ENCODE assay signal across 21 cellular contexts in the genomic region with DNA sequence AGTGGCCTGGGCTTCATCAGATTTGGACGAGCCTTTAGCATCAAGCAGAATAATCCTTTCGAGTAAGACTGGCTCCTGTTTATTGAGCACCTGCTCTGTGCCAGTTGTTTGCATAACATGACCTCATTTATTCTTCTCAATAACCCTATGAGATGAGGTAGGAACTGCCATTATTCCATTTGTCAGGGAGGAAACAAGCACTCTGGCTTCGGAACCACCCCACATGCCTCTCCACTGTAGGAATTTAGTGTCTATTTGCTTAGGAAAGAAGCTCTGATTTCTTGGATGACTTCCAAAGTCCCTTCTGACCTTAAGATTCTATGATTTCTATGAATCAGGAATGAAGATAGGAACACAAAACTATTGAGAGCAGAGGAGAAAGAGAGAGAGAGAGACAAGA. TPM values are rescaled to one million over a fixed set of nuclear protein-coding genes. Genes with fewer than 3 reads are reported as not detected.
DNase-seq lines count a peak whose midpoint lies in the region; ATAC-seq and TF ChIP-seq lines count a peak whose summit lies in the region.
"Had no signal": no experiment of that assay in that cellular context is flagged by ENCODE, and none has a peak within 500 bp of the region (broad histone marks: within the 10 kb centered on the region; RNA-seq: fewer than 3 reads in every experiment).

No MANE protein-coding gene starts in this region.

- H3K27me3 Mint-ChIP-seq in GM23338 (ENCODE audit: insufficient read depth, low read depth, poor library complexity): no peaks in the 10 kb centered on the region
- H3K27me3 Mint-ChIP-seq: IgD-negative memory B cell had no signal

- H3K27ac Mint-ChIP-seq in GM23338: no peak overlapping the region
- H3K27ac Mint-ChIP-seq: activated CD4-positive, alpha-beta T cell treated with anti-CD3 and anti-CD28 coated beads, Interleukin-2, amount 10 ng/mL, durations not matched to agents 7 days and 5 days; IgD-negative memory B cell; naive thymus-derived CD8-positive, alpha-beta T cell had no signal

- H3K4me2 ChIP-seq in GM23338: no peak overlapping the region

- 0 out of 2 replicates have a peak, but pooled peaks cover 10% of the 10 kb centered on the region for H3K79me2 ChIP-seq in GM23338 (replicated peaks; ENCODE audit: insufficient read depth)

- no peak overlapping the region for H2AFZ ChIP-seq in GM23338

- H3K9me2 ChIP-seq in GM23338 (ENCODE audit: insufficient read depth): no peaks in the 10 kb centered on the region

- DNase-seq in left ventricle myocardium inferior (no peak), left cardiac atrium (no peak), choroid plexus epithelial cell (ENCODE audit: low read depth) (peak; percentile 76), lung microvascular endothelial cell (ENCODE audit: low read depth in 2 of 2) (peak; percentile 58 to 72), breast epithelium (ENCODE audit: low spot score in 2 of 2) (no peak), AG08395 (ENCODE audit: low spot score) (no peak), GM23338 (ENCODE audit: low spot score) (no peak)
- DNase-seq: activated CD4-positive, alpha-beta T cell treated with anti-CD3 and anti-CD28 coated beads, Interleukin-2, amount 10 ng/mL, durations not matched to agents 7 days and 5 days; C1 segment of cervical spinal cord; DMS 273 treated with DMSO at 0.1 percent for 48 hours; gastrocnemius medialis; GOT3; lower lobe of right lung; MV-4-11; naive thymus-derived CD8-positive, alpha-beta T cell; NCI-H187 treated with DMSO at 0.1 percent for 48 hours; NCI-H446; stimulated activated CD8-positive, alpha-beta memory T cell treated with anti-CD3 and anti-CD28 coated beads, Interleukin-4, amount 100 ng/mL, for 48 hours; substantia nigra had no signal

- no peak for ATAC-seq in left cardiac atrium
- ATAC-seq in GM19328 (IDR thresholded peaks at IDR 0.05; ENCODE audit: unreplicated experiment): no peak
- no peak for ATAC-seq in GM23338
- ATAC-seq: gastrocnemius medialis; lower lobe of right lung; naive thymus-derived CD8-positive, alpha-beta T cell had no signal

- TF ChIP-seq POLR2A in breast epithelium (IDR thresholded peaks at IDR 0.05): no peak

- H3K36me3 ChIP-seq in left ventricle myocardium inferior (peaks cover 7% of the 10 kb centered on the region), breast epithelium (no peaks in the 10 kb centered on the region), GM23338 (ENCODE audit: insufficient read depth) (no peaks in the 10 kb centered on the region)
- H3K36me3 ChIP-seq: gastrocnemius medialis, lower lobe of right lung had no signal

- H3K4me3 ChIP-seq in left ventricle myocardium inferior (no peak overlapping the region), choroid plexus epithelial cell (ENCODE audit: low read depth, low read length) (no peak overlapping the region), breast epithelium (no peak overlapping the region), GM23338 (no peak overlapping the region)
- H3K4me3 ChIP-seq: gastrocnemius medialis, lower lobe of right lung had no signal

- H3K9me3 Mint-ChIP-seq in GM23338: no peaks in the 10 kb centered on the region
- H3K9me3 Mint-ChIP-seq: IgD-negative memory B cell had no signal

- H3K4me1 Mint-ChIP-seq in GM23338: no peaks in the 10 kb centered on the region
- H3K4me1 Mint-ChIP-seq: activated CD4-positive, alpha-beta T cell treated with anti-CD3 and anti-CD28 coated beads, Interleukin-2, amount 10 ng/mL, durations not matched to agents 7 days and 5 days; naive thymus-derived CD8-positive, alpha-beta T cell had no signal

- intact Hi-C loops in left ventricle myocardium inferior (cut with micrococcal nuclease): no loop called here
- intact Hi-C loops in left cardiac atrium (cut with DNase I): no loop called here
- intact Hi-C loops in breast epithelium (cut with DNase I; ENCODE audit: low total_unique reads): no loop called here

- no peaks in the 10 kb centered on the region for H4K20me1 ChIP-seq in GM23338 (replicated peaks; ENCODE audit: insufficient read depth)

- H3K36me3 Mint-ChIP-seq in GM23338 (ENCODE audit: low read depth): peaks cover 2% of the 10 kb centered on the region; the same call in 1 of the 3 replicates

- H3K27ac ChIP-seq in left ventricle myocardium inferior (replicated peaks) (peak overlapping the region; percentile 14), breast epithelium (no peak overlapping the region), GM23338 (ENCODE audit: low read depth) (no peak overlapping the region)
- H3K27ac ChIP-seq: lower lobe of right lung had no signal

- H3K27me3 ChIP-seq in left ventricle myocardium inferior (ENCODE audit: low read depth): no peaks in the 10 kb centered on the region
- no peaks in the 10 kb centered on the region for H3K27me3 ChIP-seq in breast epithelium
- H3K27me3 ChIP-seq in GM23338 (ENCODE audit: insufficient read depth): no peaks in the 10 kb centered on the region
- H3K27me3 ChIP-seq: gastrocnemius medialis had no signal

- H3K9me3 ChIP-seq in left ventricle myocardium inferior (replicated peaks): peaks cover under 1% of the 10 kb centered on the region
- H3K9me3 ChIP-seq in breast epithelium: no peaks in the 10 kb centered on the region
- H3K9me3 ChIP-seq: gastrocnemius medialis, lower lobe of right lung had no signal

- TF ChIP-seq CTCF in left ventricle myocardium inferior (IDR thresholded peaks at IDR 0.05; ENCODE audit: borderline replicate concordance): no peak
- no peak for TF ChIP-seq CTCF in choroid plexus epithelial cell (conservative IDR thresholded peaks at IDR 0.05; ENCODE audit: low read depth, low read length)
- no peak for TF ChIP-seq CTCF in breast epithelium (IDR thresholded peaks at IDR 0.05)
- no peak for TF ChIP-seq CTCF in GM23338 (conservative IDR thresholded peaks at IDR 0.05; ENCODE audit: low read depth in 2 of 2)

- H3F3A ChIP-seq in GM23338 (replicated peaks; ENCODE audit: low read depth): no peaks in the 10 kb centered on the region

- no peak overlapping the region for H3K4me3 Mint-ChIP-seq in GM23338
- H3K4me3 Mint-ChIP-seq: activated CD4-positive, alpha-beta T cell treated with anti-CD3 and anti-CD28 coated beads, Interleukin-2, amount 10 ng/mL, durations not matched to agents 7 days and 5 days; IgD-negative memory B cell; naive thymus-derived CD8-positive, alpha-beta T cell had no signal

- peaks cover 98% of the 10 kb centered on the region for H3K4me1 ChIP-seq in left ventricle myocardium inferior
- no peaks in the 10 kb centered on the region for H3K4me1 ChIP-seq in breast epithelium
- H3K4me1 ChIP-seq in GM23338 (ENCODE audit: insufficient read depth): no peaks in the 10 kb centered on the region

TF ChIP-seq in GM23338, 12 proteins besides CTCF, POLR2A, EP300 and RAD21 (continues in another document):
- TF ChIP-seq, protein P1, sequence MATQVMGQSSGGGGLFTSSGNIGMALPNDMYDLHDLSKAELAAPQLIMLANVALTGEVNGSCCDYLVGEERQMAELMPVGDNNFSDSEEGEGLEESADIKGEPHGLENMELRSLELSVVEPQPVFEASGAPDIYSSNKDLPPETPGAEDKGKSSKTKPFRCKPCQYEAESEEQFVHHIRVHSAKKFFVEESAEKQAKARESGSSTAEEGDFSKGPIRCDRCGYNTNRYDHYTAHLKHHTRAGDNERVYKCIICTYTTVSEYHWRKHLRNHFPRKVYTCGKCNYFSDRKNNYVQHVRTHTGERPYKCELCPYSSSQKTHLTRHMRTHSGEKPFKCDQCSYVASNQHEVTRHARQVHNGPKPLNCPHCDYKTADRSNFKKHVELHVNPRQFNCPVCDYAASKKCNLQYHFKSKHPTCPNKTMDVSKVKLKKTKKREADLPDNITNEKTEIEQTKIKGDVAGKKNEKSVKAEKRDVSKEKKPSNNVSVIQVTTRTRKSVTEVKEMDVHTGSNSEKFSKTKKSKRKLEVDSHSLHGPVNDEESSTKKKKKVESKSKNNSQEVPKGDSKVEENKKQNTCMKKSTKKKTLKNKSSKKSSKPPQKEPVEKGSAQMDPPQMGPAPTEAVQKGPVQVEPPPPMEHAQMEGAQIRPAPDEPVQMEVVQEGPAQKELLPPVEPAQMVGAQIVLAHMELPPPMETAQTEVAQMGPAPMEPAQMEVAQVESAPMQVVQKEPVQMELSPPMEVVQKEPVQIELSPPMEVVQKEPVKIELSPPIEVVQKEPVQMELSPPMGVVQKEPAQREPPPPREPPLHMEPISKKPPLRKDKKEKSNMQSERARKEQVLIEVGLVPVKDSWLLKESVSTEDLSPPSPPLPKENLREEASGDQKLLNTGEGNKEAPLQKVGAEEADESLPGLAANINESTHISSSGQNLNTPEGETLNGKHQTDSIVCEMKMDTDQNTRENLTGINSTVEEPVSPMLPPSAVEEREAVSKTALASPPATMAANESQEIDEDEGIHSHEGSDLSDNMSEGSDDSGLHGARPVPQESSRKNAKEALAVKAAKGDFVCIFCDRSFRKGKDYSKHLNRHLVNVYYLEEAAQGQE (IDR thresholded peaks at IDR 0.05; ENCODE audit: unreplicated experiment): no peak
- TF ChIP-seq JUNB (IDR thresholded peaks at IDR 0.05; ENCODE audit: unreplicated experiment): no peak
- no peak for TF ChIP-seq NANOG (IDR thresholded peaks at IDR 0.05; ENCODE audit: borderline replicate concordance)
- TF ChIP-seq, protein P2, sequence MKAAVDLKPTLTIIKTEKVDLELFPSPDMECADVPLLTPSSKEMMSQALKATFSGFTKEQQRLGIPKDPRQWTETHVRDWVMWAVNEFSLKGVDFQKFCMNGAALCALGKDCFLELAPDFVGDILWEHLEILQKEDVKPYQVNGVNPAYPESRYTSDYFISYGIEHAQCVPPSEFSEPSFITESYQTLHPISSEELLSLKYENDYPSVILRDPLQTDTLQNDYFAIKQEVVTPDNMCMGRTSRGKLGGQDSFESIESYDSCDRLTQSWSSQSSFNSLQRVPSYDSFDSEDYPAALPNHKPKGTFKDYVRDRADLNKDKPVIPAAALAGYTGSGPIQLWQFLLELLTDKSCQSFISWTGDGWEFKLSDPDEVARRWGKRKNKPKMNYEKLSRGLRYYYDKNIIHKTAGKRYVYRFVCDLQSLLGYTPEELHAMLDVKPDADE (IDR thresholded peaks at IDR 0.05): no peak
- no peak for TF ChIP-seq ZNF331 (CRISPR knock-in tag; IDR thresholded peaks at IDR 0.05; ENCODE audit: low read depth)
- TF ChIP-seq CREB1 (CRISPR knock-in tag; IDR thresholded peaks at IDR 0.05; ENCODE audit: low read depth): no peak

RNA-seq across cellular contexts. Expression of a gene that starts 11.0 kb away (rescaled TPM):
- total RNA-seq in left ventricle myocardium inferior (173 TPM), left cardiac atrium (100 to 1,000 TPM; 103 to 118 TPM), lung microvascular endothelial cell (19.6 and 43.5 TPM in 2 replicates), breast epithelium (10 to 100 TPM; 28.5 to 44.6 (median 36.2) TPM)
- total RNA-seq in GM23338 (2014; rRNA removed; shearing (Covaris generic)): 5.2 and 6.9 TPM in 2 replicates
- polyA plus RNA-seq in GM23338 (2016; fragmentation: Nextera tagmentation; extraction: Ambion mirVana): 1.1 and 1.6 TPM in 2 replicates
- polyA plus RNA-seq: naive thymus-derived CD8-positive, alpha-beta T cell had no signal

Comparison
In these comparisons a context has a peak if more than half of its experiments do, and no peak if none do; other contexts are left out.
1. DNase-seq: peak in choroid plexus epithelial cell (single experiment) and lung microvascular endothelial cell (2 of 2); none in left ventricle myocardium inferior (single experiment), left cardiac atrium (single experiment), breast epithelium (0 of 2), AG08395 (single experiment) and GM23338 (single experiment).